In the genomic region with DNA sequence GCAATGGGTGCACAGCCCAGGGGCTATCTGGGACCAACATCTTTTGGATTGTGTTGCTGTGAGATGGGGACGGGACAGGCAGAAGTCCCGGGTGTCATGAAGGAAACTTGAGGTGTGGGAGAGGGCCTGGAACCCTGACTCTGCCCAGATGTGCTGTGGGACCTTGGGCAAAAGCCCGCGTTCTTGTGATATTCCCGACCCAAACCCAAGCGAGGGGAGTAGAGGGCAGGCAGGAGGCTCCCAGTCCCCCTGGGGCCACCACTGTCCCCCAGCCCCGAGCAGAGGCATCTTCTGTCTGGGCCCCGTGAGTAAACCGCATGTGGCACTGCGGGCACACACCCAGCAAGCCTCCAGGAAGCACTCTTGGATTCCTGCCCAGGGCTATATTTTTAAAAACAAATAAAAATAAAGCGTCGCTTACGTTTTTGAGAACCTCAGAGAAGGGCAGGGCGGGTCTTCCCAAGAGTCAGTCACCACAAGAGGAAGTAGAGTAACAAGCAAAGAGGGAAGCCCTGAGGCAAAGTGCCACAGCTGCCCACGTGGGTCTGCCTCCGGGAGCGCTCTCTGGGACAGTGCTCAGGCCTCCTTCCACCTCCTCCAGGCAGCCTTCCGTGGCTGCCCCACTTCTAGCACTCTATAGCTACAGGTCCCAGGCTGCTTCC, we compare ENCODE assay signal across 8 cellular contexts. TPM values are rescaled to one million over a fixed set of nuclear protein-coding genes. Genes with fewer than 3 reads are reported as not detected.
DNase-seq lines count a peak whose midpoint lies in the region; ATAC-seq and TF ChIP-seq lines count a peak whose summit lies in the region.

No MANE protein-coding gene starts in this region.

- no peaks in the 10 kb centered on the region for H3K36me3 ChIP-seq in Peyer's patch
- H3K36me3 ChIP-seq in body of pancreas (replicated peaks in 1 of 2; ENCODE audit: insufficient read depth in 1 of 2, low read depth in 2 of 2), result peaks cover 0 to 2% of the 10 kb centered on the region in 2 donors
- no peaks in the 10 kb centered on the region for H3K36me3 ChIP-seq in muscle layer of duodenum (ENCODE audit: control insufficient read depth in 1 of 2, insufficient read depth in 2 of 2, low read length in 2 of 2)

- ATAC-seq in body of pancreas, result peak; percentile 51
- ATAC-seq in HG02610 (IDR thresholded peaks at IDR 0.05; ENCODE audit: unreplicated experiment), result no peak
- no peak for ATAC-seq in HG03175 (IDR thresholded peaks at IDR 0.05; ENCODE audit: unreplicated experiment)

- H3K4me1 ChIP-seq in Peyer's patch, result peaks cover 0 to 24% (median 2%) of the 10 kb centered on the region in 4 donors
- peaks cover 56% of the 10 kb centered on the region for H3K4me1 ChIP-seq in body of pancreas
- H3K4me1 ChIP-seq in muscle layer of duodenum (ENCODE audit: control insufficient read depth in 1 of 2, insufficient read depth in 2 of 2, low read length in 2 of 2), result no peaks in the 10 kb centered on the region

- peak overlapping the region in 2 of 4 donors; percentile 90 to 97 for H3K27ac ChIP-seq in Peyer's patch
- H3K27ac ChIP-seq in body of pancreas, result peak overlapping the region; percentile 70 to 86 (median 72)
- H3K27ac ChIP-seq in muscle layer of duodenum (ENCODE audit: low read length), result peak overlapping the region; percentile 36

- TF ChIP-seq CTCF in Peyer's patch (IDR thresholded peaks at IDR 0.05) (no peak), body of pancreas (IDR thresholded peaks at IDR 0.05) (no peak)

- 25 to 47% methylated on average over 18 of the region's 18 CpGs for WGBS in body of pancreas, 2 donors

- DNase-seq in activated CD8-positive, alpha-beta memory T cell treated with anti-CD3 and anti-CD28 coated beads, Interleukin-2, amount 50 U/mL, for 48 hours, result peak; percentile 63
- DNase-seq in activated CD8-positive, alpha-beta memory T cell treated with anti-CD3 and anti-CD28 coated beads, Interleukin-2, amount 50 U/mL, for 4 hours, result no peak
- DNase-seq in Peyer's patch (peak in 2 of 3 donors; percentile 70 to 89), body of pancreas (peak; percentile 65 to 91 (median 86)), D341Med (ENCODE audit: low spot score) (no peak)

- H3K9me3 ChIP-seq in Peyer's patch (no peaks in the 10 kb centered on the region), body of pancreas (no peaks in the 10 kb centered on the region), muscle layer of duodenum (ENCODE audit: control insufficient read depth in 1 of 2, low read length in 2 of 2) (no peaks in the 10 kb centered on the region)

- no peak overlapping the region for H3K4me3 ChIP-seq in Peyer's patch
- no peak overlapping the region for H3K4me3 ChIP-seq in body of pancreas
- no peak overlapping the region for H3K4me3 ChIP-seq in muscle layer of duodenum (ENCODE audit: low read depth in 1 of 2, low read length in 2 of 2)

- intact Hi-C loops in body of pancreas (cut with DNase I), result no loop called here

- H3K27me3 ChIP-seq in Peyer's patch (no peaks in the 10 kb centered on the region), body of pancreas (no peaks in the 10 kb centered on the region), muscle layer of duodenum (ENCODE audit: low read depth, low read length) (no peaks in the 10 kb centered on the region)

- TF ChIP-seq POLR2A in Peyer's patch (IDR thresholded peaks at IDR 0.05) (no peak), body of pancreas (IDR thresholded peaks at IDR 0.05) (no peak)

RNA-seq across cellular contexts. Expression of a gene that starts 39.5 kb away (rescaled TPM):
- total RNA-seq in Peyer's patch (10 to 100 TPM in 1 of 4 donors, 1 to 10 TPM in 2, not detected in 1; 1.6 to 31.8 (median 6.6) TPM), body of pancreas (10 to 100 TPM; 23.9 to 28.7 TPM)

Comparison
In these comparisons a context has a peak if more than half of its experiments do, and no peak if none do; other contexts are left out.
1. DNase-seq: peak in activated CD8-positive, alpha-beta memory T cell treated with anti-CD3 and anti-CD28 coated beads, Interleukin-2, amount 50 U/mL, for 48 hours (single experiment), Peyer's patch (2 of 3) and body of pancreas (4 of 4); none in activated CD8-positive, alpha-beta memory T cell treated with anti-CD3 and anti-CD28 coated beads, Interleukin-2, amount 50 U/mL, for 4 hours (single experiment) and D341Med (single experiment).